Comparison of ENCODE assay signal across 22 cellular contexts in genomic region chr15:96066852-96067490, GRCh38.
DNase-seq lines count a peak whose midpoint lies in the region; ATAC-seq, FAIRE-seq and TF ChIP-seq lines count a peak whose summit lies in the region.
"Had no signal": no experiment of that assay in that cellular context is flagged by ENCODE, and none has a peak within 500 bp of the region (broad histone marks: within the 10 kb centered on the region; RNA-seq: fewer than 3 reads in every experiment).

No MANE protein-coding gene starts in this region.

- H3K27ac Mint-ChIP-seq in activated CD8-positive, alpha-beta T cell treated with anti-CD3 and anti-CD28 coated beads, Interleukin-2, amount 10 ng/mL, durations not matched to agents 7 days and 5 days: no peak overlapping the region
- no peak overlapping the region for H3K27ac Mint-ChIP-seq in activated CD8-positive, alpha-beta T cell treated with anti-CD3 and anti-CD28 coated beads for 36 hours
- H3K27ac Mint-ChIP-seq in CD4-positive, alpha-beta T cell: no peak overlapping the region
- H3K27ac Mint-ChIP-seq: activated CD4-positive, alpha-beta memory T cell treated with anti-CD3 and anti-CD28 coated beads for 36 hours; stimulated activated naive CD8-positive, alpha-beta T cell treated with anti-CD3 and anti-CD28 coated beads, Interleukin-15, Interleukin-2, amounts not matched to agents 100 ng/mL and 50 ng/mL, for 24 hours had no signal

- no peaks in the 10 kb centered on the region for H3K27me3 ChIP-seq in CD4-positive, alpha-beta T cell (ENCODE audit: control insufficient read depth, insufficient read depth, low read length)
- H3K27me3 ChIP-seq: cardiac muscle cell, heart left ventricle, upper lobe of right lung had no signal

- H3K27ac ChIP-seq in CD4-positive, alpha-beta T cell (ENCODE audit: low read depth, low read length): no peak overlapping the region
- H3K27ac ChIP-seq: cardiac muscle cell, heart left ventricle, upper lobe of right lung had no signal

- no peaks in the 10 kb centered on the region for H3K27me3 Mint-ChIP-seq in activated CD8-positive, alpha-beta T cell treated with anti-CD3 and anti-CD28 coated beads, Interleukin-2, amount 10 ng/mL, durations not matched to agents 7 days and 5 days (ENCODE audit: low read depth)
- peaks cover 3% of the 10 kb centered on the region for H3K27me3 Mint-ChIP-seq in activated CD8-positive, alpha-beta T cell treated with anti-CD3 and anti-CD28 coated beads for 36 hours
- H3K27me3 Mint-ChIP-seq in CD4-positive, alpha-beta T cell: peaks cover 10% of the 10 kb centered on the region

- ATAC-seq in activated CD8-positive, alpha-beta T cell treated with anti-CD3 and anti-CD28 coated beads, Interleukin-2, amount 10 ng/mL, durations not matched to agents 7 days and 5 days: peak; percentile 30
- ATAC-seq in activated CD8-positive, alpha-beta T cell treated with anti-CD3 and anti-CD28 coated beads for 36 hours: no peak
- ATAC-seq in GM18520 (IDR thresholded peaks at IDR 0.05; ENCODE audit: unreplicated experiment): no peak
- no peak for ATAC-seq in CD4-positive, alpha-beta T cell (ENCODE audit: poor library complexity)
- ATAC-seq: heart left ventricle, upper lobe of right lung had no signal

- no peaks in the 10 kb centered on the region for H3K9me3 ChIP-seq in CD4-positive, alpha-beta T cell (ENCODE audit: control insufficient read depth, low read length)
- H3K9me3 ChIP-seq: heart left ventricle, upper lobe of right lung had no signal

- TF ChIP-seq CTCF in activated CD8-positive, alpha-beta T cell treated with anti-CD3 and anti-CD28 coated beads for 36 hours (IDR thresholded peaks at IDR 0.05): no peak
- TF ChIP-seq CTCF in CD4-positive, alpha-beta T cell (IDR thresholded peaks at IDR 0.05): no peak

- CTCF ChIA-PET in activated CD8-positive, alpha-beta T cell treated with anti-CD3 and anti-CD28 coated beads, Interleukin-2, amount 10 ng/mL, durations not matched to agents 7 days and 5 days (lab: Charles Lee): no interaction called here
- CTCF ChIA-PET in activated CD8-positive, alpha-beta T cell treated with anti-CD3 and anti-CD28 coated beads for 36 hours (lab: Charles Lee): no interaction called here
- CTCF ChIA-PET in CD4-positive, alpha-beta T cell (lab: Charles Lee): interaction anchor here (0.6 kb wide), 1 partner anchor 968 kb away, joined by 3 read pairs; no protein-coding TSS in a partner anchor

- intact Hi-C loops in activated CD8-positive, alpha-beta T cell treated with anti-CD3 and anti-CD28 coated beads for 36 hours (cut with micrococcal nuclease): no loop called here
- intact Hi-C loops in CD4-positive, alpha-beta T cell (cut with DNase I, micrococcal nuclease): no loop called here

- FAIRE-seq in endometrium (lab: Jason Lieb, UNC) (peak; percentile 73), urothelium cell line (lab: Jason Lieb, UNC) (no peak)
- FAIRE-seq: HTR-8/SVneo had no signal

- no peak for DNase-seq in activated CD8-positive, alpha-beta T cell treated with anti-CD3 and anti-CD28 coated beads, Interleukin-2, amount 10 ng/mL, durations not matched to agents 7 days and 5 days
- no peak for DNase-seq in activated CD8-positive, alpha-beta T cell treated with anti-CD3 and anti-CD28 coated beads for 36 hours
- DNase-seq in NOMO-1 treated with DMSO at 0.1 percent for 48 hours (lab: John Stamatoyannopoulos, UW; ENCODE audit: unreplicated experiment) (peak; percentile 27), urothelium cell line (ENCODE audit: low spot score) (no peak)
- no peak for DNase-seq in activated T-cell treated with anti-CD3 and anti-CD28 coated beads, Interleukin-2, amount 50 U/mL, for 1 hour
- no peak for DNase-seq in CD4-positive, alpha-beta T cell
- DNase-seq: ACHN; activated CD4-positive, alpha-beta memory T cell treated with anti-CD3 and anti-CD28 coated beads for 36 hours; effector CD4-positive, alpha-beta T cell; H9; heart left ventricle; mesendoderm; MM.1S; nephron progenitor cell; SHP77 treated with DMSO at 0.1 percent for 48 hours; T-helper 9 cell; upper lobe of right lung had no signal

- no peaks in the 10 kb centered on the region for H3K4me1 Mint-ChIP-seq in activated CD8-positive, alpha-beta T cell treated with anti-CD3 and anti-CD28 coated beads, Interleukin-2, amount 10 ng/mL, durations not matched to agents 7 days and 5 days (ENCODE audit: low read depth)
- no peaks in the 10 kb centered on the region for H3K4me1 Mint-ChIP-seq in activated CD8-positive, alpha-beta T cell treated with anti-CD3 and anti-CD28 coated beads for 36 hours (ENCODE audit: low read depth)
- no peaks in the 10 kb centered on the region for H3K4me1 Mint-ChIP-seq in CD4-positive, alpha-beta T cell (ENCODE audit: low read depth)

- no peak overlapping the region for H3K4me3 Mint-ChIP-seq in activated CD8-positive, alpha-beta T cell treated with anti-CD3 and anti-CD28 coated beads, Interleukin-2, amount 10 ng/mL, durations not matched to agents 7 days and 5 days
- H3K4me3 Mint-ChIP-seq in activated CD8-positive, alpha-beta T cell treated with anti-CD3 and anti-CD28 coated beads for 36 hours: no peak overlapping the region
- no peak overlapping the region for H3K4me3 Mint-ChIP-seq in CD4-positive, alpha-beta T cell
- H3K4me3 Mint-ChIP-seq: activated CD4-positive, alpha-beta memory T cell treated with anti-CD3 and anti-CD28 coated beads for 36 hours; H9; nephron progenitor cell; stimulated activated naive CD8-positive, alpha-beta T cell treated with anti-CD3 and anti-CD28 coated beads, Interleukin-15, Interleukin-2, amounts not matched to agents 100 ng/mL and 50 ng/mL, for 24 hours had no signal

- POLR2A ChIA-PET in activated CD8-positive, alpha-beta T cell treated with anti-CD3 and anti-CD28 coated beads, Interleukin-2, amount 10 ng/mL, durations not matched to agents 7 days and 5 days (lab: Charles Lee): no interaction called here
- POLR2A ChIA-PET in activated CD8-positive, alpha-beta T cell treated with anti-CD3 and anti-CD28 coated beads for 36 hours (lab: Charles Lee): no interaction called here
- POLR2A ChIA-PET in CD4-positive, alpha-beta T cell (lab: Charles Lee): no interaction called here

- no peaks in the 10 kb centered on the region for H3K9me3 Mint-ChIP-seq in activated CD8-positive, alpha-beta T cell treated with anti-CD3 and anti-CD28 coated beads, Interleukin-2, amount 10 ng/mL, durations not matched to agents 7 days and 5 days (ENCODE audit: insufficient read depth)
- H3K9me3 Mint-ChIP-seq in activated CD8-positive, alpha-beta T cell treated with anti-CD3 and anti-CD28 coated beads for 36 hours: no peaks in the 10 kb centered on the region
- H3K9me3 Mint-ChIP-seq in CD4-positive, alpha-beta T cell: peaks cover under 1% of the 10 kb centered on the region
- H3K9me3 Mint-ChIP-seq: H9; stimulated activated naive CD8-positive, alpha-beta T cell treated with anti-CD3 and anti-CD28 coated beads, Interleukin-15, Interleukin-2, amounts not matched to agents 100 ng/mL and 50 ng/mL, for 24 hours had no signal

- no peaks in the 10 kb centered on the region for H3K36me3 Mint-ChIP-seq in activated CD8-positive, alpha-beta T cell treated with anti-CD3 and anti-CD28 coated beads, Interleukin-2, amount 10 ng/mL, durations not matched to agents 7 days and 5 days (ENCODE audit: low read depth)
- H3K36me3 Mint-ChIP-seq in activated CD8-positive, alpha-beta T cell treated with anti-CD3 and anti-CD28 coated beads for 36 hours (ENCODE audit: low read depth): no peaks in the 10 kb centered on the region
- no peaks in the 10 kb centered on the region for H3K36me3 Mint-ChIP-seq in CD4-positive, alpha-beta T cell (ENCODE audit: low read depth)
- H3K36me3 Mint-ChIP-seq: activated CD4-positive, alpha-beta memory T cell treated with anti-CD3 and anti-CD28 coated beads for 36 hours had no signal
